ENCODE assay signal across 1 cellular context in the genomic region with DNA sequence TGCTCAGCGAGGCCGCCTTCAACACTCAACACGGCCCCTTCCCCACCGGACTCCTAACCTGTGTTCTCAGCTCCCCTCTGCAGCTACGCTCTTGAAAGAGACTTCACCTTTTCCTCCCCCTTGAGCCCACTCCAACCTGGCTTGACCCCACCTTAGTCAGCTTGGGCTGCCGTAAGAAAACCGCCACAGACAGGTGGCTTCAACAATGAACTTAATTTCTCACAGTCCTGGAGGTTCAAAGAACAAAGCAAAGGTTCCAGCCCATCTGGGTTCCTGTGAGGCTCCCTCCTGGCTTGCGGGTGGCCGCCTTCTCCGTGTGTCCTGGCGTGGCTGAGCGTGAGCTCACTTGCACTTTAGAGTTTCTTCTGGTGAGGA.
TF ChIP-seq lines count a peak whose summit lies in the region.

No MANE protein-coding gene starts in this region.

TF ChIP-seq in HepG2, 621 proteins besides CTCF, POLR2A, EP300 and RAD21 (continued from another document):
- no peak for TF ChIP-seq ARID5B (CRISPR knock-in tag; IDR thresholded peaks at IDR 0.05)
- TF ChIP-seq ZIK1 (CRISPR knock-in tag; IDR thresholded peaks at IDR 0.05; ENCODE audit: borderline replicate concordance, low read depth) = no peak
- TF ChIP-seq ZNF17 (CRISPR knock-in tag; IDR thresholded peaks at IDR 0.05) = no peak
- TF ChIP-seq FOXK2 (IDR thresholded peaks at IDR 0.05) = no peak
- TF ChIP-seq HES4 (CRISPR knock-in tag; IDR thresholded peaks at IDR 0.05; ENCODE audit: borderline replicate concordance) = no peak
- TF ChIP-seq RORA (CRISPR knock-in tag; IDR thresholded peaks at IDR 0.05) = no peak
- TF ChIP-seq, protein P1, sequence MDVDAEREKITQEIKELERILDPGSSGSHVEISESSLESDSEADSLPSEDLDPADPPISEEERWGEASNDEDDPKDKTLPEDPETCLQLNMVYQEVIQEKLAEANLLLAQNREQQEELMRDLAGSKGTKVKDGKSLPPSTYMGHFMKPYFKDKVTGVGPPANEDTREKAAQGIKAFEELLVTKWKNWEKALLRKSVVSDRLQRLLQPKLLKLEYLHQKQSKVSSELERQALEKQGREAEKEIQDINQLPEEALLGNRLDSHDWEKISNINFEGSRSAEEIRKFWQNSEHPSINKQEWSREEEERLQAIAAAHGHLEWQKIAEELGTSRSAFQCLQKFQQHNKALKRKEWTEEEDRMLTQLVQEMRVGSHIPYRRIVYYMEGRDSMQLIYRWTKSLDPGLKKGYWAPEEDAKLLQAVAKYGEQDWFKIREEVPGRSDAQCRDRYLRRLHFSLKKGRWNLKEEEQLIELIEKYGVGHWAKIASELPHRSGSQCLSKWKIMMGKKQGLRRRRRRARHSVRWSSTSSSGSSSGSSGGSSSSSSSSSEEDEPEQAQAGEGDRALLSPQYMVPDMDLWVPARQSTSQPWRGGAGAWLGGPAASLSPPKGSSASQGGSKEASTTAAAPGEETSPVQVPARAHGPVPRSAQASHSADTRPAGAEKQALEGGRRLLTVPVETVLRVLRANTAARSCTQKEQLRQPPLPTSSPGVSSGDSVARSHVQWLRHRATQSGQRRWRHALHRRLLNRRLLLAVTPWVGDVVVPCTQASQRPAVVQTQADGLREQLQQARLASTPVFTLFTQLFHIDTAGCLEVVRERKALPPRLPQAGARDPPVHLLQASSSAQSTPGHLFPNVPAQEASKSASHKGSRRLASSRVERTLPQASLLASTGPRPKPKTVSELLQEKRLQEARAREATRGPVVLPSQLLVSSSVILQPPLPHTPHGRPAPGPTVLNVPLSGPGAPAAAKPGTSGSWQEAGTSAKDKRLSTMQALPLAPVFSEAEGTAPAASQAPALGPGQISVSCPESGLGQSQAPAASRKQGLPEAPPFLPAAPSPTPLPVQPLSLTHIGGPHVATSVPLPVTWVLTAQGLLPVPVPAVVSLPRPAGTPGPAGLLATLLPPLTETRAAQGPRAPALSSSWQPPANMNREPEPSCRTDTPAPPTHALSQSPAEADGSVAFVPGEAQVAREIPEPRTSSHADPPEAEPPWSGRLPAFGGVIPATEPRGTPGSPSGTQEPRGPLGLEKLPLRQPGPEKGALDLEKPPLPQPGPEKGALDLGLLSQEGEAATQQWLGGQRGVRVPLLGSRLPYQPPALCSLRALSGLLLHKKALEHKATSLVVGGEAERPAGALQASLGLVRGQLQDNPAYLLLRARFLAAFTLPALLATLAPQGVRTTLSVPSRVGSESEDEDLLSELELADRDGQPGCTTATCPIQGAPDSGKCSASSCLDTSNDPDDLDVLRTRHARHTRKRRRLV (CRISPR knock-in tag; IDR thresholded peaks at IDR 0.05) = no peak
- no peak for TF ChIP-seq LCORL (IDR thresholded peaks at IDR 0.05)
- no peak for TF ChIP-seq LCORL (CRISPR knock-in tag; IDR thresholded peaks at IDR 0.05)
- no peak for TF ChIP-seq CCDC6 (CRISPR knock-in tag; IDR thresholded peaks at IDR 0.05)
- no peak for TF ChIP-seq ZC3H4 (CRISPR knock-in tag; IDR thresholded peaks at IDR 0.05; ENCODE audit: borderline replicate concordance)
